Comparison of ENCODE assay signal across 22 cellular contexts in the genomic region with DNA sequence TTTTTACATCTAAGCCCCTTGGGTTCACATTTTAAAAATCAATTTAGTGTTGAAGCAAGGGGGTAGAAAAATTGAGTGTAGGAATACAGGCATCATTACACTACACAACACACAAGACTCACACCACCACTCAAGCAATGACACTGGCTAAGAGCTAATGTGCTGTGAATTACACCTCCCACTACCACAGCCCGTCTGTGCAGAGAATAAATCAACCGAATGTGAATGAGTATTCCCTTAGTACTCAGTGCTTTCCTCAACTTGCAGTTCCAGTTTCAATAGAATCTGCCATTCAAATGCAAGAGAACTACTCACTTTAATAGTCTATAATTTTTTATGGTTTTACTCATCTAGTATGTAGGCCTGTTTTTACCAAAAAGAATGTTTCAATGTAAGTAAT.
A peak's percentile ranks its signal among the peaks of the same experiment; 100 is the strongest.
DNase-seq lines count a peak whose midpoint lies in the region; ATAC-seq, FAIRE-seq and TF ChIP-seq lines count a peak whose summit lies in the region.
"Had no signal": no experiment of that assay in that cellular context is flagged by ENCODE, and none has a peak within 500 bp of the region (broad histone marks: within the 10 kb centered on the region; RNA-seq: fewer than 3 reads in every experiment).

No MANE protein-coding gene starts in this region.

- no peak overlapping the region for H3K9ac ChIP-seq in BLaER1 treated with 17β-estradiol and CSF1 and Interleukin-3, amounts not matched to agents 10 nM and 100 nM
- H3K9ac ChIP-seq in K562 (ENCODE audit: insufficient read depth in 1 of 2, low read depth in 2 of 2, low read length in 2 of 2) = no peak overlapping the region
- H3K9ac ChIP-seq: KMS-11 had no signal

- in situ Hi-C loops in K562 (cut with MboI) = no loop called here

- no peaks in the 10 kb centered on the region for H3K27me3 ChIP-seq in BLaER1 treated with 17β-estradiol and CSF1 and Interleukin-3, amounts not matched to agents 10 nM and 100 nM
- no peaks in the 10 kb centered on the region for H3K27me3 ChIP-seq in K562 (ENCODE audit: control insufficient read depth in 2 of 2, insufficient read depth in 2 of 2, low read length in 2 of 2)
- H3K27me3 ChIP-seq: BE2C had no signal

- no peak for FAIRE-seq in K562 (lab: Jason Lieb, UNC)
- FAIRE-seq: D721Med, GM12878, RCC 7860 had no signal

- POLR2A ChIA-PET in K562 (lab: Yijun Ruan, JAX) = no interaction called here

- no peak overlapping the region for H3K4me3 ChIP-seq in BLaER1 treated with 17β-estradiol and CSF1 and Interleukin-3, amounts not matched to agents 10 nM and 100 nM
- H3K4me3 ChIP-seq in NB4 (ENCODE audit: low read depth, low read length) = peak overlapping the region; percentile 19
- H3K4me3 ChIP-seq in K562 = no peak overlapping the region
- H3K4me3 ChIP-seq: GM12878, GM23338 had no signal

- no peak overlapping the region for H2AFZ ChIP-seq in K562 (ENCODE audit: low read depth, low read length)
- H2AFZ ChIP-seq: GM23338 had no signal

- no peaks in the 10 kb centered on the region for H3K9me3 ChIP-seq in BLaER1 treated with 17β-estradiol and CSF1 and Interleukin-3, amounts not matched to agents 10 nM and 100 nM (replicated peaks in 1 of 11)
- no peaks in the 10 kb centered on the region for H3K9me3 ChIP-seq in K562 (replicated peaks; ENCODE audit: control insufficient read depth, insufficient read depth, low read depth, low read length)
- H3K9me3 ChIP-seq: BE2C had no signal

- peak overlapping the region in 5 of 11 experiments; percentile 14 to 55 (median 47); a peak in 6 of 22 replicates for H3K27ac ChIP-seq in BLaER1 treated with 17β-estradiol and CSF1 and Interleukin-3, amounts not matched to agents 10 nM and 100 nM
- no peak overlapping the region for H3K27ac ChIP-seq in K562 (ENCODE audit: extremely low read depth, low read depth, low read length)
- H3K27ac ChIP-seq: KMS-11 had no signal

- BruUV-seq in K562 (replicated peaks; lab: Mats Ljungman, UMichigan) = no TSS peak

- peak; percentile 41 for DNase-seq in Ammon's horn (ENCODE audit: low spot score)
- DNase-seq in NB4 (ENCODE audit: low read depth) = peak; percentile 63
- DNase-seq in K562 (ENCODE audit: extremely low read depth in 1 of 4, low spot score in 3 of 4) = no peak
- no peak for DNase-seq in cortex of kidney (lab: John Stamatoyannopoulos, UW)
- DNase-seq in NCI-H524 (lab: John Stamatoyannopoulos, UW) = no peak
- DNase-seq: BE2C; CD4-positive, CD25-positive, alpha-beta regulatory T cell; GDM1; H9; NCI-H1417; NCI-H187 treated with DMSO at 0.1 percent for 48 hours; NCI-H524 treated with DMSO at 0.1 percent for 48 hours; T-helper 17 cell; T1000 had no signal

- no peaks in the 10 kb centered on the region for H3K79me2 ChIP-seq in K562 (ENCODE audit: control insufficient read depth, insufficient read depth, low read length)

- TF ChIP-seq EP300 in K562 (IDR thresholded peaks at IDR 0.05; ENCODE audit: low read length) = no peak

- H3K9me1 ChIP-seq in K562 (ENCODE audit: control insufficient read depth, insufficient read depth, low read length) = no peaks in the 10 kb centered on the region

- TF ChIP-seq RAD21 in K562 (CRISPR knock-in tag; conservative IDR thresholded peaks at IDR 0.05 in 1 of 2, IDR thresholded peaks at IDR 0.05 in 1 of 2) = no peak

- TF ChIP-seq CTCF in NB4 (IDR thresholded peaks at IDR 0.05; ENCODE audit: low read depth, low read length) (no peak), K562 (IDR thresholded peaks at IDR 0.05 in 2 of 3, conservative IDR thresholded peaks at IDR 0.05 in 1 of 3; ENCODE audit: insufficient read depth in 2 of 3, low read depth in 1 of 3, low read length in 3 of 3) (no peak)

- H3K4me2 ChIP-seq in BLaER1 treated with 17β-estradiol and CSF1 and Interleukin-3, amounts not matched to agents 10 nM and 100 nM = peak overlapping the region in 10 of 11 experiments; percentile 34 to 65 (median 52); a peak in 17 of 22 replicates
- no peak overlapping the region for H3K4me2 ChIP-seq in K562 (ENCODE audit: insufficient read depth, low read length)
- H3K4me2 ChIP-seq: GM23338, KMS-11 had no signal

- H3K4me1 ChIP-seq in BLaER1 treated with 17β-estradiol and CSF1 and Interleukin-3, amounts not matched to agents 10 nM and 100 nM = peaks cover 14 to 25% (median 21%) of the 10 kb centered on the region in 10 experiments
- no peaks in the 10 kb centered on the region; a peak in 1 of 5 replicates for H3K4me1 ChIP-seq in K562 (replicated peaks in 1 of 2; ENCODE audit: control insufficient read depth in 2 of 2, insufficient read depth in 2 of 2, low read length in 2 of 2)

- no peaks in the 10 kb centered on the region for H4K20me1 ChIP-seq in BLaER1 treated with 17β-estradiol and CSF1 and Interleukin-3, amounts not matched to agents 10 nM and 100 nM
- no peaks in the 10 kb centered on the region for H4K20me1 ChIP-seq in K562 (replicated peaks; ENCODE audit: control insufficient read depth, insufficient read depth, low read length)

- no peaks in the 10 kb centered on the region; a peak in 2 of 22 replicates for H3K36me3 ChIP-seq in BLaER1 treated with 17β-estradiol and CSF1 and Interleukin-3, amounts not matched to agents 10 nM and 100 nM
- no peaks in the 10 kb centered on the region for H3K36me3 ChIP-seq in K562 (ENCODE audit: control insufficient read depth, insufficient read depth, low read length)
- H3K36me3 ChIP-seq: BE2C had no signal

- WGBS in K562 (ENCODE audit: insufficient coverage, low coverage, missing lambda C conversion rate) = 57% methylated on average over 2 of the region's 2 CpGs

- no peak for TF ChIP-seq POLR2A in NB4 (IDR thresholded peaks at IDR 0.05; ENCODE audit: extremely low read depth, insufficient read length)
- no peak for TF ChIP-seq POLR2A in K562 (conservative IDR thresholded peaks at IDR 0.05)

- ATAC-seq in K562 (peak; percentile 41; the same call in 1 of the 3 replicates), HG03571 (IDR thresholded peaks at IDR 0.05; ENCODE audit: unreplicated experiment) (no peak)
- ATAC-seq: GM12878, GM23338, SK-N-SH treated with all-trans-retinoic acid at 6 μM for 48 hours, T-helper 17 cell had no signal

- intact Hi-C loops in K562 (cut with micrococcal nuclease) = no loop called here

- CTCF ChIA-PET in K562 (lab: Yijun Ruan, JAX; ENCODE audit: low intra/inter-chr PET ratio) = no interaction called here

TF ChIP-seq in K562, 482 proteins besides CTCF, POLR2A, EP300 and RAD21:
- TF ChIP-seq ZNF57 (CRISPR knock-in tag; IDR thresholded peaks at IDR 0.05) (no peak), PPARD (CRISPR knock-in tag; IDR thresholded peaks at IDR 0.05) (no peak), CREB3 (tag; conservative IDR thresholded peaks at IDR 0.05; ENCODE audit: low read depth) (no peak), ZNF253 (CRISPR knock-in tag; conservative IDR thresholded peaks at IDR 0.05) (no peak), HMG20B (CRISPR knock-in tag; IDR thresholded peaks at IDR 0.05) (no peak)

Comparison
In these comparisons a context has a peak if more than half of its experiments do, and no peak if none do; other contexts are left out.
1. DNase-seq: peak in Ammon's horn (single experiment) and NB4 (single experiment); none in K562 (0 of 4), cortex of kidney (single experiment) and NCI-H524 (0 of 2).